Comparison of ENCODE assay signal across 17 cellular contexts in the genomic region with DNA sequence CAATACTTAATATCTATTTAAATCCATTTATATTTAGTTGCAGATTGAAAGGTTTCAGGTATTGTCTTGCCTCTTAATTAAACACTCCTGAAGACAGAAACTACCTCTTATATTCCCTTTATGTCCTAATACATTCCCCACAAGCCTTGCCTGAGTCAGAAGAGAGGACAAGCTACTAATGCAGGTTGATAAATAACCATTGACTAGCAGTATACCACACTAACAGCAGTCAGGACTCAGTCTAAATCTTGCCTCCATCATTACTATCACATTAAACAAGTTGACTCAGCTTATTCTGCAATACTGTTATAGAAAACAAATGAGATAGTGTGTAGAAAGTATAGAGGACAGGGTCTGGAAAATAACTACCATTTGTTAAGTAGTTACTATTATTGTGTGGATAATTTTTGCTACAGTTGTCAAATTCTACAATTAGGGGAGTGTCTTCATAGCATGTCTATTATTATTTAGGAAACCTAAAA.
"Had no signal": no experiment of that assay in that cellular context is flagged by ENCODE, and none has a peak within 500 bp of the region (broad histone marks: within the 10 kb centered on the region; RNA-seq: fewer than 3 reads in every experiment).

No MANE protein-coding gene starts in this region.

- H3K4me1 ChIP-seq: colonic mucosa, right atrium auricular region had no signal

- H3K9me3 ChIP-seq: colonic mucosa, esophagus squamous epithelium, right atrium auricular region had no signal

- H3K4me3 ChIP-seq: colonic mucosa, esophagus squamous epithelium, right atrium auricular region, skin epidermis had no signal

- H3K4me3 Mint-ChIP-seq: activated B cell treated with CpG ODN at 0.5 μM for 24 hours; activated naive CD4-positive, alpha-beta T cell treated with anti-CD3 and anti-CD28 coated beads, Interleukin-2, amount 10 ng/mL, durations not matched to agents 7 days and 5 days; mesothelial cell of epicardium; T-helper 17 cell had no signal

- H3K27ac ChIP-seq: colonic mucosa, esophagus squamous epithelium, right atrium auricular region, skin epidermis had no signal

- DNase-seq: activated B cell treated with CpG ODN at 0.5 μM for 24 hours; activated CD4-positive, alpha-beta T cell treated with anti-CD3 and anti-CD28 coated beads, Interleukin-2, amount 50 U/mL, for 1 hour; activated naive CD4-positive, alpha-beta T cell treated with anti-CD3 and anti-CD28 coated beads, Interleukin-2, amount 10 ng/mL, durations not matched to agents 7 days and 5 days; colonic mucosa; effector CD4-positive, alpha-beta T cell; esophagus squamous epithelium; glutamatergic neuron; posterior cingulate gyrus; stimulated activated CD4-positive, alpha-beta T cell treated with anti-CD3 and anti-CD28 coated beads, Interleukin-4, amount 100 ng/mL, for 4 hours; stimulated activated CD8-positive, alpha-beta memory T cell treated with anti-CD3 and anti-CD28 coated beads, Interleukin-4, amount 100 ng/mL, for 48 hours; stimulated activated naive CD4-positive, alpha-beta T cell treated with Interleukin-2 at 50 U/mL for 16 hours; T-helper 17 cell; trophoblast cell had no signal

- H3K27me3 Mint-ChIP-seq: activated B cell treated with CpG ODN at 0.5 μM for 24 hours; activated naive CD4-positive, alpha-beta T cell treated with anti-CD3 and anti-CD28 coated beads, Interleukin-2, amount 10 ng/mL, durations not matched to agents 7 days and 5 days; T-helper 17 cell had no signal

- H3K27ac Mint-ChIP-seq: activated B cell treated with CpG ODN at 0.5 μM for 24 hours; activated naive CD4-positive, alpha-beta T cell treated with anti-CD3 and anti-CD28 coated beads, Interleukin-2, amount 10 ng/mL, durations not matched to agents 7 days and 5 days; activated T-helper 2 cell treated with anti-CD3 and anti-CD28 coated beads, Interferon-gamma antibody, Interleukin-2, Interleukin-4, amounts not matched to agents 10 μg/mL and 5 μg/mL and 100 μg/mL, durations not matched to agents 14 hours and 24 hours and 36 hours; mesothelial cell of epicardium; T-helper 17 cell had no signal

- H3K9me3 Mint-ChIP-seq: activated B cell treated with CpG ODN at 0.5 μM for 24 hours; activated naive CD4-positive, alpha-beta T cell treated with anti-CD3 and anti-CD28 coated beads, Interleukin-2, amount 10 ng/mL, durations not matched to agents 7 days and 5 days; activated T-helper 2 cell treated with anti-CD3 and anti-CD28 coated beads, Interferon-gamma antibody, Interleukin-2, Interleukin-4, amounts not matched to agents 10 μg/mL and 5 μg/mL and 100 μg/mL, durations not matched to agents 14 hours and 24 hours and 36 hours; mesothelial cell of epicardium had no signal

- H3K27me3 ChIP-seq: colonic mucosa, esophagus squamous epithelium, right atrium auricular region had no signal

- H3K36me3 ChIP-seq: colonic mucosa had no signal

- ATAC-seq: T-helper 17 cell had no signal

- H3K4me1 Mint-ChIP-seq: activated naive CD4-positive, alpha-beta T cell treated with anti-CD3 and anti-CD28 coated beads, Interleukin-2, amount 10 ng/mL, durations not matched to agents 7 days and 5 days had no signal
